ENCODE assay signal across 10 cellular contexts in the genomic region with DNA sequence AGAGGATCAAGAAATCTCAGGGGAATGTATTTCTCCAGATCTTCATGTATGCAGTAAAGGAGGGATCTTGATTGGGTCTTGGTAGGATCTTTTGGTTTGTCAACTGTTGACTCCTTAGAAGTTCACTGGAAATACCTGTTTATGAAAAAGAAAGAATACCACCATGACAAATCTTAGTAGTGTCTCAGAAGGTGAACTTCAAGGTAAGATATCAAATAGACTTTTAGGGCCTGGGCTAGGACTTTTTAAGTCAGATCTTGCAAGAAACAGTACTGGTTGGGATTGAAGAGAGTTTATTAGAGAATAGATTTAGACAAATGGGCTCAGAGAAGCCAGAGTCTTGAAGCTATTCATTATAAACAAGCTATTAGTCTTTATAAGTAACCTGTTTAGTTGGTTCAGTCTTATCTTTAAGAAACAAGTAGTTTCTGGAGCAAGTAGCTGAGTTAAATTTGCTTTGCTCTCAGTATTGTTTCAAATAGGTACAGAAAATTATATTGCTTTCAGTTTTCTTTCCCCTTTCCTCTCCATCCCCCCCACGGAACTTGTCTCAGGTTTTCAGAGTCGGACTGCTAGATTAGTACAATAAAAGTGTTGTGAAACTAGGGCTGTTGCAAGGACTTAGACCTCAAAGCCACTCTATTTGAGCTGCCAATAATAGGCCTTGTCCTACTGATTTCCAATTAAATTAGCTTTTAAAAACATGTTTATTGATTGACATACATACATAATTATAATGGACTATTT.
DNase-seq lines count a peak whose midpoint lies in the region; ATAC-seq and TF ChIP-seq lines count a peak whose summit lies in the region.
"Had no signal": no experiment of that assay in that cellular context is flagged by ENCODE, and none has a peak within 500 bp of the region (broad histone marks: within the 10 kb centered on the region; RNA-seq: fewer than 3 reads in every experiment).

No MANE protein-coding gene starts in this region.

- no peaks in the 10 kb centered on the region for H3K36me3 ChIP-seq in psoas muscle (ENCODE audit: insufficient read depth in 1 of 2, low read depth in 1 of 2)

- DNase-seq in CD14-positive monocyte (ENCODE audit: low spot score) = peak; percentile 57
- peak; percentile 79 for DNase-seq in SKM-1 treated with dmso at 0.1 percent for 144 hours (lab: John Stamatoyannopoulos, UW; ENCODE audit: unreplicated experiment)
- no peak for DNase-seq in NCI-H1417 treated with DMSO at 0.1 percent for 48 hours (lab: John Stamatoyannopoulos, UW)
- no peak for DNase-seq in psoas muscle
- no peak for DNase-seq in COLO668 (lab: John Stamatoyannopoulos, UW; ENCODE audit: unreplicated experiment)
- no peak for DNase-seq in nucleus accumbens (lab: John Stamatoyannopoulos, UW)
- DNase-seq: activated naive CD4-positive, alpha-beta T cell treated with anti-CD3 and anti-CD28 coated beads for 36 hours; foreskin melanocyte had no signal

- 89 to 93% (median 92%) methylated on average over 2 of the region's 2 CpGs for WGBS in psoas muscle, 3 donors

- peaks cover 0 to 2% (median 0%) of the 10 kb centered on the region in 3 donors for H3K27me3 Mint-ChIP-seq in CD14-positive monocyte (ENCODE audit: low read depth in 3 of 3)

- peak overlapping the region; percentile 84 to 92 (median 88) for H3K27ac Mint-ChIP-seq in CD14-positive monocyte
- H3K27ac Mint-ChIP-seq: activated naive CD4-positive, alpha-beta T cell treated with anti-CD3 and anti-CD28 coated beads for 36 hours had no signal

- ATAC-seq in GM19438 (IDR thresholded peaks at IDR 0.05; ENCODE audit: low read depth, unreplicated experiment) = peak; percentile 98
- peak; percentile 99 for ATAC-seq in HG03095 (IDR thresholded peaks at IDR 0.05; ENCODE audit: unreplicated experiment)
- no peak for ATAC-seq in psoas muscle

- no peak overlapping the region for H3K27ac ChIP-seq in psoas muscle

- peaks cover 0 to 13% (median 6%) of the 10 kb centered on the region in 7 donors for H3K9me3 Mint-ChIP-seq in CD14-positive monocyte
- H3K9me3 Mint-ChIP-seq: activated naive CD4-positive, alpha-beta T cell treated with anti-CD3 and anti-CD28 coated beads for 36 hours had no signal

- no peaks in the 10 kb centered on the region for H3K27me3 ChIP-seq in psoas muscle (ENCODE audit: insufficient read depth in 3 of 3, low read length in 2 of 3)

- peaks cover 3% of the 10 kb centered on the region for H3K4me1 ChIP-seq in psoas muscle

- H3K4me3 ChIP-seq in psoas muscle = no peak overlapping the region

- no peaks in the 10 kb centered on the region for H3K9me3 ChIP-seq in psoas muscle

- H3K4me3 Mint-ChIP-seq in CD14-positive monocyte = peak overlapping the region in 1 of 2 donors; percentile 28
- H3K4me3 Mint-ChIP-seq: activated naive CD4-positive, alpha-beta T cell treated with anti-CD3 and anti-CD28 coated beads for 36 hours had no signal

- TF ChIP-seq CTCF in CD14-positive monocyte (IDR thresholded peaks at IDR 0.05) (no peak), psoas muscle (IDR thresholded peaks at IDR 0.05) (no peak)

- H3K36me3 Mint-ChIP-seq in CD14-positive monocyte = peaks cover 0 to 5% of the 10 kb centered on the region in 2 donors

- intact Hi-C loops in CD14-positive monocyte (cut with micrococcal nuclease) (no loop called here), psoas muscle (cut with DNase I) (no loop called here)

- peaks cover 38% of the 10 kb centered on the region for H3K4me1 Mint-ChIP-seq in CD14-positive monocyte

Comparison
In these comparisons a context has a peak if more than half of its experiments do, and no peak if none do; other contexts are left out.
1. DNase-seq: peak in CD14-positive monocyte (single experiment) and SKM-1 treated with dmso at 0.1 percent for 144 hours (single experiment); none in NCI-H1417 treated with DMSO at 0.1 percent for 48 hours (single experiment), psoas muscle (0 of 2), COLO668 (single experiment) and nucleus accumbens (0 of 56).
2. ATAC-seq: peak in GM19438 (single experiment) and HG03095 (single experiment); none in psoas muscle (0 of 4).